In genomic region chr2:239499989-239500914, GRCh38 we compare ENCODE assay signal across 17 cellular contexts.
DNase-seq lines count a peak whose midpoint lies in the region; ATAC-seq and TF ChIP-seq lines count a peak whose summit lies in the region.
"Had no signal": no experiment of that assay in that cellular context is flagged by ENCODE, and none has a peak within 500 bp of the region (broad histone marks: within the 10 kb centered on the region; RNA-seq: fewer than 3 reads in every experiment).

No MANE protein-coding gene starts in this region.

- peak in 5 of 8 donors; percentile 24 to 54 (median 45) for ATAC-seq in heart right ventricle
- ATAC-seq in omental fat pad (ENCODE audit: low FRiP score) = peak; percentile 57
- ATAC-seq in HG03025 (IDR thresholded peaks at IDR 0.05; ENCODE audit: low FRiP score, unreplicated experiment) = no peak

- H3K9me3 ChIP-seq in BLaER1 treated with 17β-estradiol and CSF1 and Interleukin-3, amounts not matched to agents 10 nM and 100 nM (replicated peaks in 1 of 11) = peaks cover 6 to 14% (median 12%) of the 10 kb centered on the region in 11 experiments; a peak in 21 of 22 replicates
- no peaks in the 10 kb centered on the region for H3K9me3 ChIP-seq in heart right ventricle

- H3K9ac ChIP-seq in BLaER1 treated with 17β-estradiol and CSF1 and Interleukin-3, amounts not matched to agents 10 nM and 100 nM = no peak overlapping the region

- WGBS in heart right ventricle, 2 donors = 70 to 72% methylated on average over 16 of the region's 16 CpGs

- TF ChIP-seq CTCF in heart right ventricle (IDR thresholded peaks at IDR 0.05) (no peak), omental fat pad (IDR thresholded peaks at IDR 0.05) (no peak)

- H3K4me3 ChIP-seq in BLaER1 treated with 17β-estradiol and CSF1 and Interleukin-3, amounts not matched to agents 10 nM and 100 nM = no peak overlapping the region
- H3K4me3 ChIP-seq in heart right ventricle = no peak overlapping the region
- H3K4me3 ChIP-seq: cardiac muscle cell had no signal

- no peaks in the 10 kb centered on the region for H4K20me1 ChIP-seq in BLaER1 treated with 17β-estradiol and CSF1 and Interleukin-3, amounts not matched to agents 10 nM and 100 nM

- intact Hi-C loops in heart right ventricle (cut with DNase I) = no loop called here

- DNase-seq in NOMO-1 treated with DMSO at 0.1 percent for 48 hours (lab: John Stamatoyannopoulos, UW; ENCODE audit: unreplicated experiment) (peak; percentile 27), heart right ventricle (no peak), omental fat pad (ENCODE audit: low spot score) (no peak), middle frontal gyrus (ENCODE audit: extremely low spot score, low spot score) (no peak), NCI-H187 (lab: John Stamatoyannopoulos, UW) (no peak)
- no peak for DNase-seq in activated CD4-positive, alpha-beta T cell treated with anti-CD3 and anti-CD28 coated beads, Interleukin-2, amount 50 U/mL, for 48 hours
- DNase-seq: activated CD8-positive, alpha-beta memory T cell treated with anti-CD3 and anti-CD28 coated beads, Interleukin-2, amount 50 U/mL, for 48 hours; activated naive CD4-positive, alpha-beta T cell treated with anti-CD3 and anti-CD28 coated beads, Interleukin-2, amount 50 U/mL, for 16 hours; DMS53; HFFc6; Karpas-422; kidney glomerular epithelial cell; NCI-H748 treated with DMSO at 0.1 percent for 48 hours; small intestine had no signal

- peak overlapping the region in 7 of 11 experiments; percentile 41 to 66 (median 59); a peak in 13 of 22 replicates for H3K4me2 ChIP-seq in BLaER1 treated with 17β-estradiol and CSF1 and Interleukin-3, amounts not matched to agents 10 nM and 100 nM

- peak overlapping the region in 1 of 11 experiments; percentile 39; a peak in 1 of 22 replicates for H3K27ac ChIP-seq in BLaER1 treated with 17β-estradiol and CSF1 and Interleukin-3, amounts not matched to agents 10 nM and 100 nM
- H3K27ac ChIP-seq in heart right ventricle = peak overlapping the region in 2 of 10 donors; percentile 15 to 85
- H3K27ac ChIP-seq: cardiac muscle cell had no signal

- H3K27me3 ChIP-seq in BLaER1 treated with 17β-estradiol and CSF1 and Interleukin-3, amounts not matched to agents 10 nM and 100 nM = no peaks in the 10 kb centered on the region
- H3K27me3 ChIP-seq in heart right ventricle = peaks cover 0 to 21% (median 0%) of the 10 kb centered on the region in 7 donors
- H3K27me3 ChIP-seq: cardiac muscle cell had no signal

- peaks cover 32 to 50% (median 41%) of the 10 kb centered on the region in 10 experiments for H3K4me1 ChIP-seq in BLaER1 treated with 17β-estradiol and CSF1 and Interleukin-3, amounts not matched to agents 10 nM and 100 nM
- H3K4me1 ChIP-seq in heart right ventricle = peaks cover 0 to 41% (median 0%) of the 10 kb centered on the region in 9 donors

- no peaks in the 10 kb centered on the region for H3K36me3 ChIP-seq in BLaER1 treated with 17β-estradiol and CSF1 and Interleukin-3, amounts not matched to agents 10 nM and 100 nM
- H3K36me3 ChIP-seq in heart right ventricle = no peaks in the 10 kb centered on the region
- H3K36me3 ChIP-seq: cardiac muscle cell had no signal
